15 cellular contexts compared by ENCODE assay signal in genomic region chr5:16871746-16872339, GRCh38.
DNase-seq lines count a peak whose midpoint lies in the region; ATAC-seq, FAIRE-seq and TF ChIP-seq lines count a peak whose summit lies in the region.
"Had no signal": no experiment of that assay in that cellular context is flagged by ENCODE, and none has a peak within 500 bp of the region (broad histone marks: within the 10 kb centered on the region; RNA-seq: fewer than 3 reads in every experiment).

No MANE protein-coding gene starts in this region.

- no peak for DNase-seq in Caco-2
- peak; percentile 37 for DNase-seq in RWPE1 (ENCODE audit: low spot score)
- DNase-seq in fibroblast of peridontal ligament (ENCODE audit: extremely low read depth), result peak; percentile 98
- DNase-seq in posterior vena cava (ENCODE audit: low spot score), result no peak
- no peak for DNase-seq in stimulated activated CD4-positive, alpha-beta T cell treated with anti-CD3 and anti-CD28 coated beads, Interleukin-15, amount 100 ng/mL, for 24 hours
- DNase-seq in urothelium cell line (ENCODE audit: low spot score), result no peak
- DNase-seq: activated CD8-positive, alpha-beta T cell treated with anti-CD3 and anti-CD28 coated beads for 36 hours; activated gamma-delta T cell; CD4-positive, CD25-positive, alpha-beta regulatory T cell had no signal

- H3K4me1 ChIP-seq in Caco-2 (peaks cover 14% of the 10 kb centered on the region), skeletal muscle tissue (ENCODE audit: control insufficient read depth in 3 of 3, insufficient read depth in 3 of 3, low read length in 3 of 3) (peaks cover 1 to 13% (median 3%) of the 10 kb centered on the region in 3 donors)
- H3K4me1 ChIP-seq: gastroesophageal sphincter had no signal

- CTCF ChIA-PET in Caco-2 (lab: Charles Lee), result no interaction called here
- CTCF ChIA-PET in RWPE1 (lab: Yijun Ruan, JAX), result no interaction called here

- no peak overlapping the region for H3K27ac ChIP-seq in RWPE1
- peak overlapping the region; percentile 60 for H3K27ac ChIP-seq in skeletal muscle tissue (ENCODE audit: low read depth, low read length)

- H3K4me3 Mint-ChIP-seq in Caco-2 (ENCODE audit: unreplicated experiment), result no peak overlapping the region
- H3K4me3 Mint-ChIP-seq: activated CD8-positive, alpha-beta T cell treated with anti-CD3 and anti-CD28 coated beads for 36 hours; CD4-positive, CD25-positive, alpha-beta regulatory T cell; neural crest cell; T-helper 2 cell treated with Interferon-gamma antibody and Interleukin-4, amounts not matched to agents 5 μg/mL and 100 μg/mL, for 36 hours had no signal

- H3K36me3 Mint-ChIP-seq in Caco-2 (ENCODE audit: insufficient read depth, unreplicated experiment), result peaks cover 93% of the 10 kb centered on the region
- H3K36me3 Mint-ChIP-seq: CD4-positive, CD25-positive, alpha-beta regulatory T cell had no signal

- H3K9ac ChIP-seq in skeletal muscle tissue (ENCODE audit: low read depth in 1 of 3, low read length in 3 of 3), result no peak overlapping the region

- peaks cover 14% of the 10 kb centered on the region; the same call in 1 of the 2 replicates for H3K9me3 ChIP-seq in Caco-2
- no peaks in the 10 kb centered on the region for H3K9me3 ChIP-seq in skeletal muscle tissue (ENCODE audit: control insufficient read depth in 3 of 3, low read length in 3 of 3)
- H3K9me3 ChIP-seq: gastroesophageal sphincter had no signal

- no peak overlapping the region for H3K4me3 ChIP-seq in Caco-2 (ENCODE audit: low read depth, low read length)
- H3K4me3 ChIP-seq in skeletal muscle tissue (ENCODE audit: low read length in 3 of 3), result no peak overlapping the region
- H3K4me3 ChIP-seq: gastroesophageal sphincter had no signal

- ATAC-seq in HG02938 (IDR thresholded peaks at IDR 0.05; ENCODE audit: unreplicated experiment), result no peak
- ATAC-seq: activated CD8-positive, alpha-beta T cell treated with anti-CD3 and anti-CD28 coated beads for 36 hours; gastroesophageal sphincter had no signal

- POLR2A ChIA-PET in Caco-2 (lab: Charles Lee) (no interaction called here), RWPE1 (lab: Yijun Ruan, JAX; ENCODE audit: low non-redundant PET) (no interaction called here)

- H3K9me3 Mint-ChIP-seq in Caco-2 (ENCODE audit: unreplicated experiment), result peaks cover 26% of the 10 kb centered on the region

- H3K4me1 Mint-ChIP-seq in Caco-2 (ENCODE audit: low read depth, unreplicated experiment), result peaks cover 23% of the 10 kb centered on the region
- H3K4me1 Mint-ChIP-seq: CD4-positive, CD25-positive, alpha-beta regulatory T cell had no signal

- TF ChIP-seq CTCF in Caco-2 (IDR thresholded peaks at IDR 0.05; ENCODE audit: insufficient read depth in 1 of 2, low read depth in 1 of 2, low read length in 1 of 2, severe bottlenecking in 1 of 2, unreplicated experiment in 1 of 2), result no peak
- no peak for TF ChIP-seq CTCF in RWPE1 (conservative IDR thresholded peaks at IDR 0.05; ENCODE audit: low read depth)

- BruUV-seq in Caco-2 (replicated peaks; lab: Mats Ljungman, UMichigan), result no TSS peak

- FAIRE-seq in urothelium cell line (lab: Jason Lieb, UNC), result no peak
- FAIRE-seq: colon had no signal

- intact Hi-C loops in Caco-2 (cut with micrococcal nuclease; ENCODE audit: unreplicated experiment) (no loop called here), posterior vena cava (cut with DNase I) (no loop called here)

- H3K27me3 ChIP-seq in Caco-2 (replicated peaks; ENCODE audit: control insufficient read depth, insufficient read depth, low read length), result no peaks in the 10 kb centered on the region
- H3K27me3 ChIP-seq in skeletal muscle tissue (ENCODE audit: control insufficient read depth in 3 of 3, insufficient read depth in 3 of 3, low read length in 3 of 3), result no peaks in the 10 kb centered on the region
- H3K27me3 ChIP-seq: gastroesophageal sphincter had no signal

- no peaks in the 10 kb centered on the region for H3K27me3 Mint-ChIP-seq in Caco-2 (ENCODE audit: insufficient read depth, unreplicated experiment)
- H3K27me3 Mint-ChIP-seq: activated CD8-positive, alpha-beta T cell treated with anti-CD3 and anti-CD28 coated beads for 36 hours; CD4-positive, CD25-positive, alpha-beta regulatory T cell had no signal

- H3K27ac Mint-ChIP-seq in Caco-2 (ENCODE audit: unreplicated experiment), result peak overlapping the region; percentile 34
- H3K27ac Mint-ChIP-seq: activated CD8-positive, alpha-beta T cell treated with anti-CD3 and anti-CD28 coated beads for 36 hours; CD4-positive, CD25-positive, alpha-beta regulatory T cell; T-helper 2 cell treated with Interferon-gamma antibody and Interleukin-4, amounts not matched to agents 5 μg/mL and 100 μg/mL, for 36 hours had no signal

- H3K36me3 ChIP-seq in Caco-2 (ENCODE audit: control insufficient read depth, insufficient read depth, low read length) (peaks cover 6% of the 10 kb centered on the region), skeletal muscle tissue (ENCODE audit: control insufficient read depth in 3 of 3, insufficient read depth in 3 of 3, low read length in 3 of 3) (no peaks in the 10 kb centered on the region)
- H3K36me3 ChIP-seq: gastroesophageal sphincter had no signal

Comparison
In these comparisons a context has a peak if more than half of its experiments do, and no peak if none do; other contexts are left out.
1. DNase-seq: peak in RWPE1 (single experiment) and fibroblast of peridontal ligament (single experiment); none in Caco-2 (0 of 2), posterior vena cava (single experiment), stimulated activated CD4-positive, alpha-beta T cell treated with anti-CD3 and anti-CD28 coated beads, Interleukin-15, amount 100 ng/mL, for 24 hours (single experiment) and urothelium cell line (single experiment).